ENCODE assay signal across 17 cellular contexts in genomic region chr14:55807992-55808391, GRCh38.
A peak's percentile ranks its signal among the peaks of the same experiment; 100 is the strongest.
DNase-seq lines count a peak whose midpoint lies in the region; ATAC-seq and TF ChIP-seq lines count a peak whose summit lies in the region.
"Had no signal": no experiment of that assay in that cellular context is flagged by ENCODE, and none has a peak within 500 bp of the region (broad histone marks: within the 10 kb centered on the region; RNA-seq: fewer than 3 reads in every experiment).

No MANE protein-coding gene starts in this region.

- H3K9me3 ChIP-seq in DND-41 (ENCODE audit: insufficient read depth, low read length, severe bottlenecking) (no peaks in the 10 kb centered on the region), RWPE2 (ENCODE audit: severe bottlenecking) (no peaks in the 10 kb centered on the region), duodenal mucosa (ENCODE audit: control insufficient read depth in 1 of 2, low read length in 2 of 2) (no peaks in the 10 kb centered on the region), neuronal stem cell (replicated peaks in 1 of 2; ENCODE audit: control insufficient read depth in 2 of 2, insufficient read depth in 1 of 2, low read depth in 1 of 2, low read length in 2 of 2) (no peaks in the 10 kb centered on the region)

- H4K20me1 ChIP-seq in DND-41 (ENCODE audit: insufficient read depth, low read length): no peaks in the 10 kb centered on the region

- H3K4me2 ChIP-seq in DND-41 (ENCODE audit: insufficient read depth, low read length): peak overlapping the region; percentile 61
- H3K4me2 ChIP-seq in neuronal stem cell (ENCODE audit: insufficient read depth, low read length, poor library complexity, severe bottlenecking): no peak overlapping the region
- H3K4me2 ChIP-seq: KMS-11 had no signal

- H3K14ac ChIP-seq in neuronal stem cell (ENCODE audit: low read length): no peak overlapping the region

- H3K27me3 ChIP-seq in DND-41 (ENCODE audit: insufficient read depth, low read length, poor library complexity): no peaks in the 10 kb centered on the region
- no peaks in the 10 kb centered on the region for H3K27me3 ChIP-seq in RWPE2 (ENCODE audit: insufficient read depth, poor library complexity, severe bottlenecking)
- no peaks in the 10 kb centered on the region for H3K27me3 ChIP-seq in duodenal mucosa (ENCODE audit: control insufficient read depth in 1 of 2, insufficient read depth in 2 of 2, low read length in 2 of 2)
- H3K27me3 ChIP-seq in neuronal stem cell (ENCODE audit: control insufficient read depth in 3 of 3, insufficient read depth in 3 of 3, low read depth in 1 of 3, low read length in 3 of 3): no peaks in the 10 kb centered on the region

- no peak overlapping the region for H2BK5ac ChIP-seq in neuronal stem cell (ENCODE audit: low read length)

- H3K27ac ChIP-seq in DND-41 (ENCODE audit: low read length) (peak overlapping the region; percentile 82), RWPE2 (ENCODE audit: poor library complexity, severe bottlenecking) (peak overlapping the region; percentile 36), duodenal mucosa (ENCODE audit: low read depth, low read length) (peak overlapping the region; percentile 80), neuronal stem cell (replicated peaks; ENCODE audit: low read length) (no peak overlapping the region)
- H3K27ac ChIP-seq: KMS-11 had no signal

- H3K23ac ChIP-seq in neuronal stem cell (ENCODE audit: low read depth, low read length, poor library complexity): no peak overlapping the region

- H3K4me3 Mint-ChIP-seq in natural killer cell treated with Interleukin-12 subunit alpha and Interleukin-12 subunit beta and Interleukin-15 and Interleukin-18, amount 100 ng/mL, for 72 hours: peak overlapping the region; percentile 79
- H3K4me3 Mint-ChIP-seq: neural crest cell had no signal

- H2BK12ac ChIP-seq in neuronal stem cell (ENCODE audit: low read length): no peak overlapping the region

- H4K8ac ChIP-seq in neuronal stem cell (ENCODE audit: low read depth, low read length): no peak overlapping the region

- H2BK120ac ChIP-seq in neuronal stem cell (ENCODE audit: low read depth, low read length): no peak overlapping the region

- no peak overlapping the region for H3K18ac ChIP-seq in neuronal stem cell (ENCODE audit: low read length)

- no peak for ATAC-seq in DND-41 (ENCODE audit: insufficient read depth, low read depth)
- no peak for ATAC-seq in RWPE2 (ENCODE audit: low read depth)
- no peak for ATAC-seq in natural killer cell treated with Interleukin-12 subunit alpha and Interleukin-12 subunit beta and Interleukin-15 and Interleukin-18, amount 100 ng/mL, for 72 hours
- no peak for ATAC-seq in HG02970 (IDR thresholded peaks at IDR 0.05; ENCODE audit: low FRiP score, unreplicated experiment)
- ATAC-seq: Panc1 had no signal

- H3K79me1 ChIP-seq in neuronal stem cell (ENCODE audit: low read depth, low read length): no peaks in the 10 kb centered on the region

- H3K4me3 ChIP-seq in DND-41 (ENCODE audit: low read depth in 1 of 2, low read length in 2 of 2) (peak overlapping the region in 1 of 2 experiments; percentile 45; a peak in 2 of 4 replicates), RWPE2 (ENCODE audit: severe bottlenecking) (no peak overlapping the region), duodenal mucosa (ENCODE audit: low read depth in 1 of 2, low read length in 2 of 2) (peak overlapping the region in 1 of 2 donors; percentile 19), neuronal stem cell (ENCODE audit: low read length in 2 of 2) (no peak overlapping the region)
- H3K4me3 ChIP-seq: GM12878 had no signal

- H3K27me3 Mint-ChIP-seq in natural killer cell treated with Interleukin-12 subunit alpha and Interleukin-12 subunit beta and Interleukin-15 and Interleukin-18, amount 100 ng/mL, for 72 hours: no peaks in the 10 kb centered on the region

- H3K9me3 Mint-ChIP-seq in natural killer cell treated with Interleukin-12 subunit alpha and Interleukin-12 subunit beta and Interleukin-15 and Interleukin-18, amount 100 ng/mL, for 72 hours: peaks cover 19% of the 10 kb centered on the region
- H3K9me3 Mint-ChIP-seq: neural crest cell had no signal

- no peak overlapping the region for H4K91ac ChIP-seq in neuronal stem cell (ENCODE audit: low read depth, low read length, poor library complexity)

- DNase-seq in DND-41: no peak
- DNase-seq in RWPE2 (ENCODE audit: low spot score): no peak
- DNase-seq in natural killer cell treated with Interleukin-12 subunit alpha and Interleukin-12 subunit beta and Interleukin-15 and Interleukin-18, amount 100 ng/mL, for 72 hours (ENCODE audit: low spot score): no peak
- no peak for DNase-seq in neuronal stem cell (ENCODE audit: low spot score)
- DNase-seq in activated CD4-positive, CD25-positive, alpha-beta regulatory T cell treated with anti-CD3 and anti-CD28 coated beads, Interleukin-2, amount 50 U/mL, for 72 hours: no peak
- DNase-seq in NCI-H1694 treated with DMSO at 0.1 percent for 48 hours (lab: John Stamatoyannopoulos, UW): no peak
- DNase-seq: central memory CD4-positive, alpha-beta T cell; NCI-H1436; NCI-H524 treated with DMSO at 0.1 percent for 48 hours; stimulated activated CD4-positive, alpha-beta T cell treated with anti-CD3 and anti-CD28 coated beads, Interleukin-4, amount 100 ng/mL, for 1 hour had no signal

- peaks cover 58 to 71% of the 10 kb centered on the region in 2 donors for H3K4me1 Mint-ChIP-seq in natural killer cell treated with Interleukin-12 subunit alpha and Interleukin-12 subunit beta and Interleukin-15 and Interleukin-18, amount 100 ng/mL, for 72 hours (ENCODE audit: low read depth in 2 of 2)
- H3K4me1 Mint-ChIP-seq: neural crest cell had no signal

- no peak overlapping the region for H2AK5ac ChIP-seq in neuronal stem cell (ENCODE audit: low read depth, low read length)

- H3K9ac ChIP-seq in DND-41 (ENCODE audit: low read depth, low read length) (peak overlapping the region; percentile 29), duodenal mucosa (ENCODE audit: low read depth in 1 of 2, low read length in 2 of 2) (peak overlapping the region; percentile 7 to 52), neuronal stem cell (ENCODE audit: low read depth, low read length, poor library complexity) (no peak overlapping the region)
- H3K9ac ChIP-seq: KMS-11 had no signal

- no peak overlapping the region for H2BK15ac ChIP-seq in neuronal stem cell (ENCODE audit: low read length)

- H3K4ac ChIP-seq in neuronal stem cell (ENCODE audit: low read length): no peak overlapping the region

- H3K36me3 ChIP-seq in DND-41 (ENCODE audit: insufficient read depth, low read length) (no peaks in the 10 kb centered on the region), RWPE2 (ENCODE audit: low read depth) (no peaks in the 10 kb centered on the region), duodenal mucosa (ENCODE audit: control insufficient read depth in 1 of 2, insufficient read depth in 2 of 2, low read length in 2 of 2) (no peaks in the 10 kb centered on the region), neuronal stem cell (replicated peaks in 1 of 2; ENCODE audit: control insufficient read depth in 2 of 2, insufficient read depth in 2 of 2, low read length in 2 of 2) (no peaks in the 10 kb centered on the region)

- no peaks in the 10 kb centered on the region for H3K79me2 ChIP-seq in DND-41 (ENCODE audit: insufficient read depth, low read length)

- H3K36me3 Mint-ChIP-seq in natural killer cell treated with Interleukin-12 subunit alpha and Interleukin-12 subunit beta and Interleukin-15 and Interleukin-18, amount 100 ng/mL, for 72 hours: peaks cover 37% of the 10 kb centered on the region

- H3K27ac Mint-ChIP-seq in natural killer cell treated with Interleukin-12 subunit alpha and Interleukin-12 subunit beta and Interleukin-15 and Interleukin-18, amount 100 ng/mL, for 72 hours: peak overlapping the region; percentile 81 to 88
- H3K27ac Mint-ChIP-seq: CD14-positive monocyte had no signal

- H2AFZ ChIP-seq in DND-41 (ENCODE audit: low read depth, low read length): no peak overlapping the region; the same call in 1 of the 2 replicates
- H2AFZ ChIP-seq in neuronal stem cell (ENCODE audit: low read length): no peak overlapping the region

- H3K4me1 ChIP-seq in DND-41 (ENCODE audit: insufficient read depth, low read length) (peaks cover 27% of the 10 kb centered on the region), RWPE2 (ENCODE audit: insufficient read depth, poor library complexity, severe bottlenecking) (peaks cover 23% of the 10 kb centered on the region), duodenal mucosa (ENCODE audit: control insufficient read depth in 1 of 2, insufficient read depth in 2 of 2, low read length in 2 of 2) (peaks cover 27 to 41% of the 10 kb centered on the region in 2 donors), neuronal stem cell (ENCODE audit: control insufficient read depth in 2 of 2, insufficient read depth in 1 of 2, low read depth in 1 of 2, low read length in 2 of 2) (peaks cover 0 to 1% of the 10 kb centered on the region in 2 donors)

- WGBS in neuronal stem cell (ENCODE audit: extremely low coverage in 2 of 2, insufficient read length in 2 of 2, insufficient replicate concordance in 1 of 2), 2 donors: no CpG with 5 or more reads among the region's 1 CpG

- no peak for TF ChIP-seq CTCF in DND-41 (IDR thresholded peaks at IDR 0.05; ENCODE audit: borderline replicate concordance, extremely low read depth, low read length, poor library complexity, severe bottlenecking)
- no peak for TF ChIP-seq CTCF in RWPE2 (IDR thresholded peaks at IDR 0.05; ENCODE audit: poor library complexity, severe bottlenecking)
